1 cellular context compared by ENCODE assay signal in genomic region chr14:70886421-70887206, GRCh38.
TF ChIP-seq lines count a peak whose summit lies in the region.

No MANE protein-coding gene starts in this region.

TF ChIP-seq in GM12878, 131 proteins besides CTCF, POLR2A, EP300 and RAD21 (continued from another document and continues in another):
- TF ChIP-seq CHD4 (IDR thresholded peaks at IDR 0.05) (no peak), TARDBP (IDR thresholded peaks at IDR 0.05; ENCODE audit: borderline replicate concordance) (no peak; the same call in 1 of the 2 replicates), CBFB (IDR thresholded peaks at IDR 0.05; ENCODE audit: low read depth) (peak; percentile 89), TCF3 (IDR thresholded peaks at IDR 0.05; ENCODE audit: borderline replicate concordance, insufficient read depth, low read depth, low read length) (peak; percentile 63), RB1 (IDR thresholded peaks at IDR 0.05; ENCODE audit: borderline replicate concordance) (no peak), RUNX3 (IDR thresholded peaks at IDR 0.05; ENCODE audit: low read length) (peak; percentile 96), TAF1 (IDR thresholded peaks at IDR 0.05; ENCODE audit: borderline replicate concordance, low read depth, low read length) (0 out of 2 replicates have a peak, but pooled peaks have one; percentile 46), NKRF (conservative IDR thresholded peaks at IDR 0.05) (peak; percentile 41; the same call in 1 of the 2 replicates), ETV6 (conservative IDR thresholded peaks at IDR 0.05 in 1 of 2, IDR thresholded peaks at IDR 0.05 in 1 of 2; ENCODE audit: borderline replicate concordance in 1 of 2, low read depth in 1 of 2) (peak in 1 of 2 experiments; percentile 97; a peak in 2 of 4 replicates), FOXM1 (IDR thresholded peaks at IDR 0.05; ENCODE audit: low read depth, low read length) (0 out of 2 replicates have a peak, but pooled peaks have one; percentile 42), ZBTB33 (IDR thresholded peaks at IDR 0.05) (no peak), KDM1A (IDR thresholded peaks at IDR 0.05; ENCODE audit: borderline replicate concordance) (no peak), SIN3A (IDR thresholded peaks at IDR 0.05; ENCODE audit: low read depth, low read length) (no peak), IKZF1 (conservative IDR thresholded peaks at IDR 0.05) (peak; percentile 91), LARP7 (IDR thresholded peaks at IDR 0.05) (no peak), NFYA (IDR thresholded peaks at IDR 0.05; ENCODE audit: borderline replicate concordance, low read depth, low read length) (no peak), HSF1 (IDR thresholded peaks at IDR 0.05; ENCODE audit: low read depth, low read length) (no peak), JUNB (IDR thresholded peaks at IDR 0.05) (peak; percentile 11; the same call in 1 of the 2 replicates), WRNIP1 (IDR thresholded peaks at IDR 0.05; ENCODE audit: borderline replicate concordance, low read depth, low read length) (no peak), MYC (IDR thresholded peaks at IDR 0.05; ENCODE audit: insufficient read depth, insufficient read length, insufficient replicate concordance, low read length, severe bottlenecking) (no peak), CHD1 (IDR thresholded peaks at IDR 0.05; ENCODE audit: low read depth, low read length) (0 out of 2 replicates have a peak, but pooled peaks have one; percentile 62), NRF1 (conservative IDR thresholded peaks at IDR 0.05; ENCODE audit: low read depth, low read length) (no peak), NR2F1 (conservative IDR thresholded peaks at IDR 0.05) (peak; percentile 61), BHLHE40 (IDR thresholded peaks at IDR 0.05; ENCODE audit: borderline replicate concordance in 1 of 2, low read depth in 2 of 2, low read length in 1 of 2) (peak in 1 of 2 experiments; percentile 42; a peak in 1 of 4 replicates), MYB (IDR thresholded peaks at IDR 0.05; ENCODE audit: borderline replicate concordance, low read depth, low read length) (no peak), MXI1 (IDR thresholded peaks at IDR 0.05; ENCODE audit: low read depth, low read length) (no peak), PAX8 (IDR thresholded peaks at IDR 0.05) (no peak), GATAD2B (conservative IDR thresholded peaks at IDR 0.05; ENCODE audit: low read depth) (peak; percentile 38; the same call in 1 of the 2 replicates), NR2C2 (IDR thresholded peaks at IDR 0.05; ENCODE audit: borderline replicate concordance, control insufficient read depth, insufficient read length, low read depth) (no peak), REST (IDR thresholded peaks at IDR 0.05; ENCODE audit: low read depth, low read length) (no peak), SMC3 (IDR thresholded peaks at IDR 0.05; ENCODE audit: borderline replicate concordance, low read length) (no peak), RELA (IDR thresholded peaks at IDR 0.05; ENCODE audit: borderline replicate concordance, partially characterized antibody) (no peak)
- TF ChIP-seq, protein P1, sequence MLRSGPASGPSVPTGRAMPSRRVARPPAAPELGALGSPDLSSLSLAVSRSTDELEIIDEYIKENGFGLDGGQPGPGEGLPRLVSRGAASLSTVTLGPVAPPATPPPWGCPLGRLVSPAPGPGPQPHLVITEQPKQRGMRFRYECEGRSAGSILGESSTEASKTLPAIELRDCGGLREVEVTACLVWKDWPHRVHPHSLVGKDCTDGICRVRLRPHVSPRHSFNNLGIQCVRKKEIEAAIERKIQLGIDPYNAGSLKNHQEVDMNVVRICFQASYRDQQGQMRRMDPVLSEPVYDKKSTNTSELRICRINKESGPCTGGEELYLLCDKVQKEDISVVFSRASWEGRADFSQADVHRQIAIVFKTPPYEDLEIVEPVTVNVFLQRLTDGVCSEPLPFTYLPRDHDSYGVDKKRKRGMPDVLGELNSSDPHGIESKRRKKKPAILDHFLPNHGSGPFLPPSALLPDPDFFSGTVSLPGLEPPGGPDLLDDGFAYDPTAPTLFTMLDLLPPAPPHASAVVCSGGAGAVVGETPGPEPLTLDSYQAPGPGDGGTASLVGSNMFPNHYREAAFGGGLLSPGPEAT (IDR thresholded peaks at IDR 0.05; ENCODE audit: low read depth): no peak
- TF ChIP-seq, protein P2, sequence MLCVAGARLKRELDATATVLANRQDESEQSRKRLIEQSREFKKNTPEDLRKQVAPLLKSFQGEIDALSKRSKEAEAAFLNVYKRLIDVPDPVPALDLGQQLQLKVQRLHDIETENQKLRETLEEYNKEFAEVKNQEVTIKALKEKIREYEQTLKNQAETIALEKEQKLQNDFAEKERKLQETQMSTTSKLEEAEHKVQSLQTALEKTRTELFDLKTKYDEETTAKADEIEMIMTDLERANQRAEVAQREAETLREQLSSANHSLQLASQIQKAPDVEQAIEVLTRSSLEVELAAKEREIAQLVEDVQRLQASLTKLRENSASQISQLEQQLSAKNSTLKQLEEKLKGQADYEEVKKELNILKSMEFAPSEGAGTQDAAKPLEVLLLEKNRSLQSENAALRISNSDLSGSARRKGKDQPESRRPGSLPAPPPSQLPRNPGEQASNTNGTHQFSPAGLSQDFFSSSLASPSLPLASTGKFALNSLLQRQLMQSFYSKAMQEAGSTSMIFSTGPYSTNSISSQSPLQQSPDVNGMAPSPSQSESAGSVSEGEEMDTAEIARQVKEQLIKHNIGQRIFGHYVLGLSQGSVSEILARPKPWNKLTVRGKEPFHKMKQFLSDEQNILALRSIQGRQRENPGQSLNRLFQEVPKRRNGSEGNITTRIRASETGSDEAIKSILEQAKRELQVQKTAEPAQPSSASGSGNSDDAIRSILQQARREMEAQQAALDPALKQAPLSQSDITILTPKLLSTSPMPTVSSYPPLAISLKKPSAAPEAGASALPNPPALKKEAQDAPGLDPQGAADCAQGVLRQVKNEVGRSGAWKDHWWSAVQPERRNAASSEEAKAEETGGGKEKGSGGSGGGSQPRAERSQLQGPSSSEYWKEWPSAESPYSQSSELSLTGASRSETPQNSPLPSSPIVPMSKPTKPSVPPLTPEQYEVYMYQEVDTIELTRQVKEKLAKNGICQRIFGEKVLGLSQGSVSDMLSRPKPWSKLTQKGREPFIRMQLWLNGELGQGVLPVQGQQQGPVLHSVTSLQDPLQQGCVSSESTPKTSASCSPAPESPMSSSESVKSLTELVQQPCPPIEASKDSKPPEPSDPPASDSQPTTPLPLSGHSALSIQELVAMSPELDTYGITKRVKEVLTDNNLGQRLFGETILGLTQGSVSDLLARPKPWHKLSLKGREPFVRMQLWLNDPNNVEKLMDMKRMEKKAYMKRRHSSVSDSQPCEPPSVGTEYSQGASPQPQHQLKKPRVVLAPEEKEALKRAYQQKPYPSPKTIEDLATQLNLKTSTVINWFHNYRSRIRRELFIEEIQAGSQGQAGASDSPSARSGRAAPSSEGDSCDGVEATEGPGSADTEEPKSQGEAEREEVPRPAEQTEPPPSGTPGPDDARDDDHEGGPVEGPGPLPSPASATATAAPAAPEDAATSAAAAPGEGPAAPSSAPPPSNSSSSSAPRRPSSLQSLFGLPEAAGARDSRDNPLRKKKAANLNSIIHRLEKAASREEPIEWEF (IDR thresholded peaks at IDR 0.05; ENCODE audit: insufficient replicate concordance, low read depth, low read length): no peak
- TF ChIP-seq, protein P3, sequence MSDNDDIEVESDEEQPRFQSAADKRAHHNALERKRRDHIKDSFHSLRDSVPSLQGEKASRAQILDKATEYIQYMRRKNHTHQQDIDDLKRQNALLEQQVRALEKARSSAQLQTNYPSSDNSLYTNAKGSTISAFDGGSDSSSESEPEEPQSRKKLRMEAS (IDR thresholded peaks at IDR 0.05; ENCODE audit: low read depth, low read length): no peak
- TF ChIP-seq, protein P4, sequence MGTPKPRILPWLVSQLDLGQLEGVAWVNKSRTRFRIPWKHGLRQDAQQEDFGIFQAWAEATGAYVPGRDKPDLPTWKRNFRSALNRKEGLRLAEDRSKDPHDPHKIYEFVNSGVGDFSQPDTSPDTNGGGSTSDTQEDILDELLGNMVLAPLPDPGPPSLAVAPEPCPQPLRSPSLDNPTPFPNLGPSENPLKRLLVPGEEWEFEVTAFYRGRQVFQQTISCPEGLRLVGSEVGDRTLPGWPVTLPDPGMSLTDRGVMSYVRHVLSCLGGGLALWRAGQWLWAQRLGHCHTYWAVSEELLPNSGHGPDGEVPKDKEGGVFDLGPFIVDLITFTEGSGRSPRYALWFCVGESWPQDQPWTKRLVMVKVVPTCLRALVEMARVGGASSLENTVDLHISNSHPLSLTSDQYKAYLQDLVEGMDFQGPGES (IDR thresholded peaks at IDR 0.05): no peak
- TF ChIP-seq, protein P5, sequence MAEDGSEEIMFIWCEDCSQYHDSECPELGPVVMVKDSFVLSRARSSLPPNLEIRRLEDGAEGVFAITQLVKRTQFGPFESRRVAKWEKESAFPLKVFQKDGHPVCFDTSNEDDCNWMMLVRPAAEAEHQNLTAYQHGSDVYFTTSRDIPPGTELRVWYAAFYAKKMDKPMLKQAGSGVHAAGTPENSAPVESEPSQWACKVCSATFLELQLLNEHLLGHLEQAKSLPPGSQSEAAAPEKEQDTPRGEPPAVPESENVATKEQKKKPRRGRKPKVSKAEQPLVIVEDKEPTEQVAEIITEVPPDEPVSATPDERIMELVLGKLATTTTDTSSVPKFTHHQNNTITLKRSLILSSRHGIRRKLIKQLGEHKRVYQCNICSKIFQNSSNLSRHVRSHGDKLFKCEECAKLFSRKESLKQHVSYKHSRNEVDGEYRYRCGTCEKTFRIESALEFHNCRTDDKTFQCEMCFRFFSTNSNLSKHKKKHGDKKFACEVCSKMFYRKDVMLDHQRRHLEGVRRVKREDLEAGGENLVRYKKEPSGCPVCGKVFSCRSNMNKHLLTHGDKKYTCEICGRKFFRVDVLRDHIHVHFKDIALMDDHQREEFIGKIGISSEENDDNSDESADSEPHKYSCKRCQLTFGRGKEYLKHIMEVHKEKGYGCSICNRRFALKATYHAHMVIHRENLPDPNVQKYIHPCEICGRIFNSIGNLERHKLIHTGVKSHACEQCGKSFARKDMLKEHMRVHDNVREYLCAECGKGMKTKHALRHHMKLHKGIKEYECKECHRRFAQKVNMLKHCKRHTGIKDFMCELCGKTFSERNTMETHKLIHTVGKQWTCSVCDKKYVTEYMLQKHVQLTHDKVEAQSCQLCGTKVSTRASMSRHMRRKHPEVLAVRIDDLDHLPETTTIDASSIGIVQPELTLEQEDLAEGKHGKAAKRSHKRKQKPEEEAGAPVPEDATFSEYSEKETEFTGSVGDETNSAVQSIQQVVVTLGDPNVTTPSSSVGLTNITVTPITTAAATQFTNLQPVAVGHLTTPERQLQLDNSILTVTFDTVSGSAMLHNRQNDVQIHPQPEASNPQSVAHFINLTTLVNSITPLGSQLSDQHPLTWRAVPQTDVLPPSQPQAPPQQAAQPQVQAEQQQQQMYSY (CRISPR knock-in tag; IDR thresholded peaks at IDR 0.05): no peak
